ENCODE assay signal across 8 cellular contexts in genomic region chr2:109213646-109214417, GRCh38.
DNase-seq lines count a peak whose midpoint lies in the region; ATAC-seq and FAIRE-seq lines count a peak whose summit lies in the region.

No MANE protein-coding gene starts in this region.

- H3K36me3 Mint-ChIP-seq in activated T-helper 2 cell treated with anti-CD3 and anti-CD28 coated beads, Interferon-gamma antibody, Interleukin-2, Interleukin-4, amounts not matched to agents 10 μg/mL and 5 μg/mL and 100 μg/mL, durations not matched to agents 14 hours and 24 hours and 36 hours (ENCODE audit: low read depth), result peaks cover 8% of the 10 kb centered on the region

- DNase-seq in RCC 7860 (ENCODE audit: low spot score), result peak; percentile 46
- peak; percentile 75 for DNase-seq in activated T-helper 2 cell treated with anti-CD3 and anti-CD28 coated beads, Interferon-gamma antibody, Interleukin-2, Interleukin-4, amounts not matched to agents 10 μg/mL and 5 μg/mL and 100 μg/mL, durations not matched to agents 14 hours and 24 hours and 36 hours (ENCODE audit: low spot score)
- peak; percentile 67 for DNase-seq in islet precursor cell
- peak; percentile 70 to 72 for DNase-seq in stimulated activated CD8-positive, alpha-beta memory T cell treated with anti-CD3 and anti-CD28 coated beads, Interleukin-15, amount 100 ng/mL, for 48 hours (ENCODE audit: low read depth in 2 of 2)
- no peak for DNase-seq in DMS153 treated with DMSO at 0.1 percent for 48 hours (lab: John Stamatoyannopoulos, UW; ENCODE audit: unreplicated experiment)
- DNase-seq in NCI-H187 (lab: John Stamatoyannopoulos, UW), result no peak

- ATAC-seq in GM18517 (IDR thresholded peaks at IDR 0.05; ENCODE audit: unreplicated experiment) (peak; percentile 80), HG02973 (IDR thresholded peaks at IDR 0.05; ENCODE audit: unreplicated experiment) (peak; percentile 50)

- H3K27ac Mint-ChIP-seq in activated T-helper 2 cell treated with anti-CD3 and anti-CD28 coated beads, Interferon-gamma antibody, Interleukin-2, Interleukin-4, amounts not matched to agents 10 μg/mL and 5 μg/mL and 100 μg/mL, durations not matched to agents 14 hours and 24 hours and 36 hours, result peak overlapping the region; percentile 93

- H3K4me1 Mint-ChIP-seq in activated T-helper 2 cell treated with anti-CD3 and anti-CD28 coated beads, Interferon-gamma antibody, Interleukin-2, Interleukin-4, amounts not matched to agents 10 μg/mL and 5 μg/mL and 100 μg/mL, durations not matched to agents 14 hours and 24 hours and 36 hours (ENCODE audit: low read depth), result peaks cover 68% of the 10 kb centered on the region

- intact Hi-C loops in activated T-helper 2 cell treated with anti-CD3 and anti-CD28 coated beads, Interferon-gamma antibody, Interleukin-2, Interleukin-4, amounts not matched to agents 10 μg/mL and 5 μg/mL and 100 μg/mL, durations not matched to agents 14 hours and 24 hours and 36 hours (cut with micrococcal nuclease), result loop anchor here (1.0 to 2.0 kb wide), 4 partner anchors 70 to 181 kb away; partner anchors contain the start of gene SH3RF3

- FAIRE-seq in RCC 7860 (lab: Jason Lieb, UNC), result no peak

- H3K4me3 Mint-ChIP-seq in activated T-helper 2 cell treated with anti-CD3 and anti-CD28 coated beads, Interferon-gamma antibody, Interleukin-2, Interleukin-4, amounts not matched to agents 10 μg/mL and 5 μg/mL and 100 μg/mL, durations not matched to agents 14 hours and 24 hours and 36 hours (ENCODE audit: low read depth), result peak overlapping the region; percentile 51

- H3K27me3 Mint-ChIP-seq in activated T-helper 2 cell treated with anti-CD3 and anti-CD28 coated beads, Interferon-gamma antibody, Interleukin-2, Interleukin-4, amounts not matched to agents 10 μg/mL and 5 μg/mL and 100 μg/mL, durations not matched to agents 14 hours and 24 hours and 36 hours (ENCODE audit: low read depth), result peaks cover 52% of the 10 kb centered on the region

- H3K9me3 Mint-ChIP-seq in activated T-helper 2 cell treated with anti-CD3 and anti-CD28 coated beads, Interferon-gamma antibody, Interleukin-2, Interleukin-4, amounts not matched to agents 10 μg/mL and 5 μg/mL and 100 μg/mL, durations not matched to agents 14 hours and 24 hours and 36 hours, result no peaks in the 10 kb centered on the region

Comparison
In these comparisons a context has a peak if more than half of its experiments do, and no peak if none do; other contexts are left out.
1. DNase-seq: peak in RCC 7860 (single experiment), activated T-helper 2 cell treated with anti-CD3 and anti-CD28 coated beads, Interferon-gamma antibody, Interleukin-2, Interleukin-4, amounts not matched to agents 10 μg/mL and 5 μg/mL and 100 μg/mL, durations not matched to agents 14 hours and 24 hours and 36 hours (single experiment), islet precursor cell (single experiment) and stimulated activated CD8-positive, alpha-beta memory T cell treated with anti-CD3 and anti-CD28 coated beads, Interleukin-15, amount 100 ng/mL, for 48 hours (2 of 2); none in DMS153 treated with DMSO at 0.1 percent for 48 hours (single experiment) and NCI-H187 (0 of 2).